ENCODE assay signal across 29 cellular contexts in genomic region chr10:82402901-82403300, GRCh38.
"Had no signal": no experiment of that assay in that cellular context is flagged by ENCODE, and none has a peak within 500 bp of the region (broad histone marks: within the 10 kb centered on the region; RNA-seq: fewer than 3 reads in every experiment).

No MANE protein-coding gene starts in this region.

- DNase-seq: activated CD4-positive, alpha-beta memory T cell treated with anti-CD3 and anti-CD28 coated beads for 36 hours; activated CD4-positive, alpha-beta T cell treated with anti-CD3 and anti-CD28 coated beads for 36 hours; activated CD4-positive, alpha-beta T cell treated with anti-CD3 and anti-CD28 coated beads, Interleukin-2, amount 10 ng/mL, durations not matched to agents 24 days and 14 days; activated CD4-positive, CD25-positive, alpha-beta regulatory T cell; activated CD4-positive, CD25-positive, alpha-beta regulatory T cell treated with anti-CD3 and anti-CD28 coated beads, Interleukin-2, amount 50 U/mL, for 72 hours; activated CD8-positive, alpha-beta memory T cell treated with anti-CD3 and anti-CD28 coated beads, Interleukin-2, amount 10 ng/mL, durations not matched to agents 7 days and 5 days; activated CD8-positive, alpha-beta memory T cell treated with anti-CD3 and anti-CD28 coated beads, Interleukin-2, amount 50 U/mL, for 4 hours; activated CD8-positive, alpha-beta T cell treated with anti-CD3 and anti-CD28 coated beads, Interleukin-2, amount 10 ng/mL, durations not matched to agents 7 days and 5 days; activated effector memory CD4-positive, alpha-beta T cell treated with anti-CD3 and anti-CD28 coated beads, Interleukin-2, amount 50 U/mL, for 16 hours; activated naive CD4-positive, alpha-beta T cell treated with anti-CD3 and anti-CD28 coated beads for 36 hours; activated naive CD8-positive, alpha-beta T cell treated with anti-CD3 and anti-CD28 coated beads for 36 hours; activated naive CD8-positive, alpha-beta T cell treated with anti-CD3 and anti-CD28 coated beads, Interleukin-2, amount 50 U/mL, for 24 hours; activated T-cell treated with anti-CD3 and anti-CD28 coated beads, Interleukin-2, amount 50 U/mL, for 1 hour; activated T-cell treated with anti-CD3 and anti-CD28 coated beads, Interleukin-2, amount 50 U/mL, for 48 hours; adrenal gland; brain microvascular endothelial cell; cortex of kidney; dermis blood vessel endothelial cell; effector CD4-positive, alpha-beta T cell; effector memory CD8-positive, alpha-beta T cell; esophagus squamous epithelium; glutamatergic neuron; heart left ventricle; T-helper 1 cell; T-helper 17 cell had no signal

- H3K27ac ChIP-seq: adrenal gland, ascending aorta, brain microvascular endothelial cell, esophagus squamous epithelium, heart left ventricle had no signal

- H3K27me3 ChIP-seq: adrenal gland, ascending aorta, brain microvascular endothelial cell, esophagus squamous epithelium, heart left ventricle had no signal

- ATAC-seq: activated CD4-positive, alpha-beta T cell treated with anti-CD3 and anti-CD28 coated beads for 36 hours; activated CD8-positive, alpha-beta memory T cell treated with anti-CD3 and anti-CD28 coated beads, Interleukin-2, amount 10 ng/mL, durations not matched to agents 7 days and 5 days; activated CD8-positive, alpha-beta T cell treated with anti-CD3 and anti-CD28 coated beads, Interleukin-2, amount 10 ng/mL, durations not matched to agents 7 days and 5 days; activated naive CD8-positive, alpha-beta T cell treated with anti-CD3 and anti-CD28 coated beads, Interleukin-2, amount 50 U/mL, for 24 hours; effector memory CD8-positive, alpha-beta T cell; heart left ventricle; T-helper 17 cell had no signal

- H3K9me3 ChIP-seq: adrenal gland, ascending aorta, esophagus squamous epithelium, heart left ventricle had no signal

- FAIRE-seq: bronchial epithelial cell, colon, frontal cortex had no signal

- H3K4me1 ChIP-seq: adrenal gland, ascending aorta, esophagus squamous epithelium, heart left ventricle had no signal

- H3K36me3 ChIP-seq: adrenal gland, ascending aorta, brain microvascular endothelial cell, esophagus squamous epithelium, heart left ventricle had no signal

- H3K4me3 ChIP-seq: adrenal gland, ascending aorta, esophagus squamous epithelium, heart left ventricle had no signal
